In the genomic region with DNA sequence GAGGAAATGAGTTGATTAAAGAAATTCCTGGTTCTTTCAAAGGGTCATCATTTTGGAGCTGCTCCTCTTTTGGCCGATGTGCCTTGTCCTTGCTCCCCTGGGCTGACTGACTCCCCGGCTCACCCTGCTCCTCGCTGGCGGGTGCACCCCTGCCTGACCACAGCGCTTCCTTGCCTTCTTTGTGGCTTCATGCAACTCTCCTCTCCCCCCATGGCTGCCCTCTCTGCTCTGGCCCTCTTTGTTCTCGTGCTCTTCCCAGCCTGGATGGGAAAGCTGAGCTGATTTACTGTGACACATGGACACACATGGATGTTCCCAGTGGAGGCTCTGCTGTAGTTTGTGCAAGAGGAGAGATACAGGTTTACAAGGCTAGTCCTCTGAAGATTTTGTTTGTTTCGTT, we compare ENCODE assay signal across 16 cellular contexts.
A peak's percentile ranks its signal among the peaks of the same experiment; 100 is the strongest.
DNase-seq lines count a peak whose midpoint lies in the region; ATAC-seq and FAIRE-seq lines count a peak whose summit lies in the region.
"Had no signal": no experiment of that assay in that cellular context is flagged by ENCODE, and none has a peak within 500 bp of the region (broad histone marks: within the 10 kb centered on the region; RNA-seq: fewer than 3 reads in every experiment).

No MANE protein-coding gene starts in this region.

- peaks cover 17% of the 10 kb centered on the region for H3K4me1 ChIP-seq in CD4-positive, alpha-beta memory T cell (ENCODE audit: insufficient read depth, low read length)

- peaks cover 0 to 3% (median 0%) of the 10 kb centered on the region in 8 donors for H3K9me3 Mint-ChIP-seq in CD4-positive, alpha-beta memory T cell
- H3K9me3 Mint-ChIP-seq in IgD-negative memory B cell = no peaks in the 10 kb centered on the region
- H3K9me3 Mint-ChIP-seq in activated CD4-positive, alpha-beta memory T cell treated with anti-CD3 and anti-CD28 coated beads, Interleukin-2, amount 10 ng/mL, durations not matched to agents 7 days and 5 days = no peaks in the 10 kb centered on the region
- H3K9me3 Mint-ChIP-seq in natural killer cell treated with Interleukin-12 subunit alpha and Interleukin-12 subunit beta and Interleukin-15 and Interleukin-18, amount 100 ng/mL, for 72 hours = no peaks in the 10 kb centered on the region

- ATAC-seq in natural killer cell treated with Interleukin-12 subunit alpha and Interleukin-12 subunit beta and Interleukin-15 and Interleukin-18, amount 100 ng/mL, for 72 hours = peak; percentile 40 to 50
- no peak for ATAC-seq in GM21825 (IDR thresholded peaks at IDR 0.05; ENCODE audit: unreplicated experiment)
- ATAC-seq in HG03280 (IDR thresholded peaks at IDR 0.05; ENCODE audit: unreplicated experiment) = no peak
- ATAC-seq: HepG2, mucosa of descending colon had no signal

- peak overlapping the region in 7 of 8 donors; percentile 40 to 76 (median 59) for H3K4me3 Mint-ChIP-seq in CD4-positive, alpha-beta memory T cell
- H3K4me3 Mint-ChIP-seq in IgD-negative memory B cell = peak overlapping the region in 1 of 4 donors; percentile 67
- peak overlapping the region; percentile 41 for H3K4me3 Mint-ChIP-seq in activated CD4-positive, alpha-beta memory T cell treated with anti-CD3 and anti-CD28 coated beads, Interleukin-2, amount 10 ng/mL, durations not matched to agents 7 days and 5 days
- peak overlapping the region; percentile 96 for H3K4me3 Mint-ChIP-seq in natural killer cell treated with Interleukin-12 subunit alpha and Interleukin-12 subunit beta and Interleukin-15 and Interleukin-18, amount 100 ng/mL, for 72 hours
- H3K4me3 Mint-ChIP-seq: B cell had no signal

- DNase-seq in CD4-positive, alpha-beta memory T cell = no peak
- DNase-seq in activated CD4-positive, alpha-beta memory T cell treated with anti-CD3 and anti-CD28 coated beads, Interleukin-2, amount 10 ng/mL, durations not matched to agents 7 days and 5 days = peak; percentile 37
- DNase-seq in natural killer cell treated with Interleukin-12 subunit alpha and Interleukin-12 subunit beta and Interleukin-15 and Interleukin-18, amount 100 ng/mL, for 72 hours (ENCODE audit: low spot score) = peak; percentile 69
- no peak for DNase-seq in RCC 7860 (ENCODE audit: low spot score)
- no peak for DNase-seq in globus pallidus (ENCODE audit: low spot score)
- DNase-seq: activated T-cell treated with anti-CD3 and anti-CD28 coated beads for 4 hours, cortex of kidney, mucosa of descending colon, NCI-H1436 treated with DMSO at 0.1 percent for 48 hours, SIG-M5, uterus had no signal

- peak overlapping the region in 4 of 7 donors; percentile 2 to 70 (median 17) for H3K27ac Mint-ChIP-seq in CD4-positive, alpha-beta memory T cell
- H3K27ac Mint-ChIP-seq in IgD-negative memory B cell = peak overlapping the region in 2 of 3 donors; percentile 44 to 59
- peak overlapping the region; percentile 53 for H3K27ac Mint-ChIP-seq in activated CD4-positive, alpha-beta memory T cell treated with anti-CD3 and anti-CD28 coated beads, Interleukin-2, amount 10 ng/mL, durations not matched to agents 7 days and 5 days
- peak overlapping the region; percentile 97 to 99 for H3K27ac Mint-ChIP-seq in natural killer cell treated with Interleukin-12 subunit alpha and Interleukin-12 subunit beta and Interleukin-15 and Interleukin-18, amount 100 ng/mL, for 72 hours
- H3K27ac Mint-ChIP-seq: B cell had no signal

- POLR2A ChIA-PET in CD4-positive, alpha-beta memory T cell (lab: Charles Lee; ENCODE audit: partially characterized antibody) = no interaction called here
- POLR2A ChIA-PET in activated CD4-positive, alpha-beta memory T cell treated with anti-CD3 and anti-CD28 coated beads, Interleukin-2, amount 10 ng/mL, durations not matched to agents 7 days and 5 days (lab: Charles Lee) = no interaction called here

- H3K36me3 Mint-ChIP-seq in CD4-positive, alpha-beta memory T cell = peaks cover 0 to 4% of the 10 kb centered on the region in 2 donors
- no peaks in the 10 kb centered on the region for H3K36me3 Mint-ChIP-seq in IgD-negative memory B cell
- H3K36me3 Mint-ChIP-seq in activated CD4-positive, alpha-beta memory T cell treated with anti-CD3 and anti-CD28 coated beads, Interleukin-2, amount 10 ng/mL, durations not matched to agents 7 days and 5 days (ENCODE audit: low read depth) = peaks cover 7% of the 10 kb centered on the region
- no peaks in the 10 kb centered on the region for H3K36me3 Mint-ChIP-seq in natural killer cell treated with Interleukin-12 subunit alpha and Interleukin-12 subunit beta and Interleukin-15 and Interleukin-18, amount 100 ng/mL, for 72 hours

- no peak overlapping the region for H3K27ac ChIP-seq in CD4-positive, alpha-beta memory T cell (ENCODE audit: low read depth, low read length)
- H3K27ac ChIP-seq: uterus had no signal

- intact Hi-C loops in CD4-positive, alpha-beta memory T cell (cut with micrococcal nuclease) = no loop called here

- CTCF ChIA-PET in CD4-positive, alpha-beta memory T cell (lab: Charles Lee; ENCODE audit: partially characterized antibody) = no interaction called here
- CTCF ChIA-PET in activated CD4-positive, alpha-beta memory T cell treated with anti-CD3 and anti-CD28 coated beads, Interleukin-2, amount 10 ng/mL, durations not matched to agents 7 days and 5 days (lab: Charles Lee) = interaction anchor here (1.2 kb wide), 1 partner anchor 165 kb away, joined by 5 read pairs; a partner anchor contains a TSS

- H3K4me3 ChIP-seq in CD4-positive, alpha-beta memory T cell (ENCODE audit: low read length in 2 of 2) = no peak overlapping the region
- H3K4me3 ChIP-seq: mucosa of descending colon, uterus had no signal

- peaks cover 14% of the 10 kb centered on the region for H3K27me3 ChIP-seq in CD4-positive, alpha-beta memory T cell (ENCODE audit: insufficient read depth, low read length)
- H3K27me3 ChIP-seq: uterus had no signal

- peaks cover 25 to 88% (median 28%) of the 10 kb centered on the region in 4 donors for H3K4me1 Mint-ChIP-seq in CD4-positive, alpha-beta memory T cell
- H3K4me1 Mint-ChIP-seq in IgD-negative memory B cell = peaks cover 9 to 24% (median 20%) of the 10 kb centered on the region in 3 donors
- peaks cover 78% of the 10 kb centered on the region for H3K4me1 Mint-ChIP-seq in activated CD4-positive, alpha-beta memory T cell treated with anti-CD3 and anti-CD28 coated beads, Interleukin-2, amount 10 ng/mL, durations not matched to agents 7 days and 5 days
- peaks cover 83 to 85% of the 10 kb centered on the region in 2 donors for H3K4me1 Mint-ChIP-seq in natural killer cell treated with Interleukin-12 subunit alpha and Interleukin-12 subunit beta and Interleukin-15 and Interleukin-18, amount 100 ng/mL, for 72 hours (ENCODE audit: low read depth in 2 of 2)

- H3K36me3 ChIP-seq in CD4-positive, alpha-beta memory T cell (ENCODE audit: insufficient read depth, low read length) = no peaks in the 10 kb centered on the region
- H3K36me3 ChIP-seq: uterus had no signal

- peaks cover 18 to 22% of the 10 kb centered on the region in 2 donors for H3K27me3 Mint-ChIP-seq in CD4-positive, alpha-beta memory T cell
- peaks cover 37% of the 10 kb centered on the region for H3K27me3 Mint-ChIP-seq in IgD-negative memory B cell
- H3K27me3 Mint-ChIP-seq in activated CD4-positive, alpha-beta memory T cell treated with anti-CD3 and anti-CD28 coated beads, Interleukin-2, amount 10 ng/mL, durations not matched to agents 7 days and 5 days = peaks cover 42% of the 10 kb centered on the region
- H3K27me3 Mint-ChIP-seq in natural killer cell treated with Interleukin-12 subunit alpha and Interleukin-12 subunit beta and Interleukin-15 and Interleukin-18, amount 100 ng/mL, for 72 hours = no peaks in the 10 kb centered on the region

- FAIRE-seq in RCC 7860 (lab: Jason Lieb, UNC) = no peak
- FAIRE-seq: HepG2 had no signal

- H3K9me3 ChIP-seq in CD4-positive, alpha-beta memory T cell (ENCODE audit: control insufficient read depth in 1 of 2, low read length in 2 of 2) = no peaks in the 10 kb centered on the region
- H3K9me3 ChIP-seq: mucosa of descending colon, uterus had no signal

Comparison
In these comparisons a context has a peak if more than half of its experiments do, and no peak if none do; other contexts are left out.
1. DNase-seq: peak in activated CD4-positive, alpha-beta memory T cell treated with anti-CD3 and anti-CD28 coated beads, Interleukin-2, amount 10 ng/mL, durations not matched to agents 7 days and 5 days (single experiment) and natural killer cell treated with Interleukin-12 subunit alpha and Interleukin-12 subunit beta and Interleukin-15 and Interleukin-18, amount 100 ng/mL, for 72 hours (single experiment); none in CD4-positive, alpha-beta memory T cell (0 of 5), RCC 7860 (single experiment) and globus pallidus (single experiment).
2. H3K27ac Mint-ChIP-seq: peak in every context shown above with its lines; median percentile 98 in natural killer cell treated with Interleukin-12 subunit alpha and Interleukin-12 subunit beta and Interleukin-15 and Interleukin-18, amount 100 ng/mL, for 72 hours; 53 in activated CD4-positive, alpha-beta memory T cell treated with anti-CD3 and anti-CD28 coated beads, Interleukin-2, amount 10 ng/mL, durations not matched to agents 7 days and 5 days; 52 in IgD-negative memory B cell; 17 in CD4-positive, alpha-beta memory T cell.
3. ATAC-seq: peak in natural killer cell treated with Interleukin-12 subunit alpha and Interleukin-12 subunit beta and Interleukin-15 and Interleukin-18, amount 100 ng/mL, for 72 hours (2 of 2); none in GM21825 (single experiment) and HG03280 (single experiment).